13 cellular contexts compared by ENCODE assay signal in the genomic region with DNA sequence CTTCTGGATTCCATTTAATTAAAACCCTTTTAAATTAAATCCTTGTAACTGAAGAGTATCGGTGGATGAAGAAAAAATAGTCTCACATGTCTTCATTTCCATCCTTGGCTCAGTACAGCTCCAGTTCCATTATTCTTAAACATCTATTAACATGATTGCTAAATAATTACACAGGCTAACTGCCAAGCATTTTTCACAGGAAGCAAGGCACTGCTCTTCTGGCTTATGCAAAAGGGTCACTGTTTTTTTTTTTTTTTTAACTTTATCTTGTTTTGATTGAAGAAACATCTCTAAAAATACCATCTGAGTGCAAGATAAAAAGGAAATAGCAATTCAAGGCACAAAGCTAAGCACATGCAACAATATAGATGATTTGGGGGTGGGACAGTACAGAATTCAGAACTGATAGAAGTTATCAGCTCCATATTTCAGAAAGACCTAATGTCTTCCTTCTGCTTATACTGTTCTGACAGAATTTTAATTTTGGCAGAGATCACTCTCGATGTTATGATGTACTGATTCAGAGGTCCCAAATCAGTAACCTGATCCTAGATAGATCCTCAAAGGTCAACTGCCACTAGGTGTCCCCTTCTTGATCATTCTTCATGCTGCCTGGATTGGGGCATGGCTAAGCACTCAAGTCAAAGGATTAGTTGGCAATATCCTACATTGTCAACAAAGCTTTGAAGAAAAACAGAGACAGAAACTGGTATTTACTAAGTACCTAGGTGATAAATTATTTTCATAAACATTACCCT. TPM values are rescaled to one million over a fixed set of nuclear protein-coding genes. Genes with fewer than 3 reads are reported as not detected.
DNase-seq lines count a peak whose midpoint lies in the region; ATAC-seq, FAIRE-seq and TF ChIP-seq lines count a peak whose summit lies in the region.
"Had no signal": no experiment of that assay in that cellular context is flagged by ENCODE, and none has a peak within 500 bp of the region (broad histone marks: within the 10 kb centered on the region; RNA-seq: fewer than 3 reads in every experiment).

No MANE protein-coding gene starts in this region.

- TF ChIP-seq CTCF in pancreas (IDR thresholded peaks at IDR 0.05) (no peak), mucosa of descending colon (IDR thresholded peaks at IDR 0.05) (no peak), Caco-2 (IDR thresholded peaks at IDR 0.05; ENCODE audit: insufficient read depth in 1 of 2, low read depth in 1 of 2, low read length in 1 of 2, severe bottlenecking in 1 of 2, unreplicated experiment in 1 of 2) (no peak)

- no peaks in the 10 kb centered on the region for H3K9me3 Mint-ChIP-seq in Caco-2 (ENCODE audit: unreplicated experiment)
- H3K9me3 Mint-ChIP-seq: central memory CD8-positive, alpha-beta T cell had no signal

- H3K9me3 ChIP-seq in pancreas (no peaks in the 10 kb centered on the region), mucosa of descending colon (no peaks in the 10 kb centered on the region), Caco-2 (no peaks in the 10 kb centered on the region)
- H3K9me3 ChIP-seq: spleen had no signal

- ATAC-seq in pancreas, result peak; percentile 58 to 75 (median 65)
- ATAC-seq in mucosa of descending colon, result no peak

- H3K4me3 ChIP-seq in pancreas (no peak overlapping the region), mucosa of descending colon (no peak overlapping the region), Caco-2 (ENCODE audit: low read depth, low read length) (no peak overlapping the region)
- H3K4me3 ChIP-seq: spleen had no signal

- no peak overlapping the region for H3K27ac Mint-ChIP-seq in Caco-2 (ENCODE audit: unreplicated experiment)

- 68 to 72% methylated on average over 2 of the region's 2 CpGs for WGBS in pancreas, 2 donors

- peaks cover 0 to 9% (median 5%) of the 10 kb centered on the region in 3 donors for H3K4me1 ChIP-seq in pancreas
- no peaks in the 10 kb centered on the region for H3K4me1 ChIP-seq in mucosa of descending colon (ENCODE audit: low read depth)
- no peaks in the 10 kb centered on the region for H3K4me1 ChIP-seq in Caco-2

- no peak for FAIRE-seq in pancreas (lab: Jason Lieb, UNC)

- no TSS peak for BruUV-seq in Caco-2 (replicated peaks; lab: Mats Ljungman, UMichigan)

- in situ Hi-C loops in G401 (cut with HindIII; ENCODE audit: low sequenced_read_pairs), result no loop called here

- CTCF ChIA-PET in Caco-2 (lab: Charles Lee), result interaction anchor here (0.6 kb wide), 1 partner anchor 1106 kb away, joined by 3 read pairs; no protein-coding TSS in a partner anchor

- H3K36me3 Mint-ChIP-seq in Caco-2 (ENCODE audit: insufficient read depth, unreplicated experiment), result peaks cover 21% of the 10 kb centered on the region

- H3K4me3 Mint-ChIP-seq in Caco-2 (ENCODE audit: unreplicated experiment), result no peak overlapping the region
- H3K4me3 Mint-ChIP-seq: central memory CD8-positive, alpha-beta T cell had no signal

- DNase-seq in G401 (ENCODE audit: low spot score) (peak; percentile 15), NCI-H774 (lab: John Stamatoyannopoulos, UW) (peak; percentile 35), fibroblast of peridontal ligament (ENCODE audit: extremely low read depth) (peak; percentile 8), pancreas (no peak), SIG-M5 treated with dmso at 0.1 percent for 504 hours (lab: John Stamatoyannopoulos, UW; ENCODE audit: unreplicated experiment) (no peak), mucosa of descending colon (no peak), nucleus accumbens (lab: John Stamatoyannopoulos, UW) (no peak), Caco-2 (no peak)
- DNase-seq: glutamatergic neuron, NCI-H1092, spleen had no signal

- H3K36me3 ChIP-seq in pancreas, result no peaks in the 10 kb centered on the region
- no peaks in the 10 kb centered on the region for H3K36me3 ChIP-seq in mucosa of descending colon (ENCODE audit: low read depth)
- H3K36me3 ChIP-seq in Caco-2 (ENCODE audit: control insufficient read depth, insufficient read depth, low read length), result no peaks in the 10 kb centered on the region

- H3K4me1 Mint-ChIP-seq in Caco-2 (ENCODE audit: low read depth, unreplicated experiment), result no peaks in the 10 kb centered on the region
- H3K4me1 Mint-ChIP-seq: central memory CD8-positive, alpha-beta T cell had no signal

- POLR2A ChIA-PET in Caco-2 (lab: Charles Lee), result no interaction called here

- intact Hi-C loops in pancreas (cut with DNase I), result no loop called here
- intact Hi-C loops in mucosa of descending colon (cut with DNase I, micrococcal nuclease), result no loop called here
- intact Hi-C loops in Caco-2 (cut with micrococcal nuclease; ENCODE audit: unreplicated experiment), result no loop called here

- H3K27ac ChIP-seq in pancreas, result no peak overlapping the region
- H3K27ac ChIP-seq: spleen had no signal

- no peaks in the 10 kb centered on the region for H3K27me3 ChIP-seq in pancreas
- H3K27me3 ChIP-seq in Caco-2 (replicated peaks; ENCODE audit: control insufficient read depth, insufficient read depth, low read length), result no peaks in the 10 kb centered on the region
- H3K27me3 ChIP-seq: spleen had no signal

- H3K27me3 Mint-ChIP-seq in Caco-2 (ENCODE audit: insufficient read depth, unreplicated experiment), result no peaks in the 10 kb centered on the region
- H3K27me3 Mint-ChIP-seq: central memory CD8-positive, alpha-beta T cell had no signal

RNA-seq across cellular contexts. Expression of a gene that starts 57.8 kb away (rescaled TPM):
- not detected in 2 replicates for total RNA-seq in G401 (2014; rRNA removed; shearing (Covaris generic))
- 1 to 10 TPM in 1 of 6 donors, under 1 TPM in 3, not detected in 2; 0.13 to 5.2 (median 0.34) TPM for total RNA-seq in pancreas
- polyA plus RNA-seq in pancreas, result 1 to 10 TPM; 1.6 to 2.6 TPM
- 10 to 100 TPM in 1 of 3 donors, 1 to 10 TPM in 1, under 1 TPM in 1; 0.64 to 10.7 (median 1.3) TPM for total RNA-seq in mucosa of descending colon
- total RNA-seq in Caco-2 (2022), result not detected in 2 replicates
- total RNA-seq: mononuclear cell had no signal

Comparison
In these comparisons a context has a peak if more than half of its experiments do, and no peak if none do; other contexts are left out.
1. DNase-seq: peak in G401 (single experiment), NCI-H774 (single experiment) and fibroblast of peridontal ligament (single experiment); none in pancreas (0 of 6), SIG-M5 treated with dmso at 0.1 percent for 504 hours (single experiment), mucosa of descending colon (0 of 3), nucleus accumbens (0 of 56) and Caco-2 (0 of 2).